In the genomic region with DNA sequence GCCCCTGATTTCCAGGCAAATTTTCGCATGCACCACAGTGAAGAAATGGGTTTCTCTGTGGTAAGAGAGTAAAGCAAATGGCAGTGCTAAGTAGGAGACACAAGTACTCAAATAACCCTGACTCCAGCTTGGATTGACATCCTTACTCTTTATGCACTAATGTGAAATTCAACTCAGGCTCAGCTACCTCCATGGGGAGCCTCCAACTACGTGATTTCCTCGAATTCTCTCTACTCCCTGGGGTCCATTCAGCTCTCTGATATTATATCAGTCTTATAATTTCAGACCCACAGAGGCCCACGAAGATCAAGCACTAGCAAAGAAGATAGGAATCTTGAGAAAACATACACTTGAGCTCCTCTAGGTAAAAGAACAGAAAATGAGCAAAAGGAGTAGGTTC, we compare ENCODE assay signal across 8 cellular contexts.
"Had no signal": no experiment of that assay in that cellular context is flagged by ENCODE, and none has a peak within 500 bp of the region (broad histone marks: within the 10 kb centered on the region; RNA-seq: fewer than 3 reads in every experiment).

No MANE protein-coding gene starts in this region.

- H3K4me3 ChIP-seq: HAP-1, K562 had no signal

- H3K9me3 ChIP-seq: HAP-1 had no signal

- H3K4me1 ChIP-seq: HAP-1 had no signal

- H3K27ac ChIP-seq: HL-60 had no signal

- ATAC-seq: HCT116, K562 had no signal

- H3K36me3 ChIP-seq: HAP-1 had no signal

- DNase-seq: GOT3, IMR-90, KG1 had no signal

- FAIRE-seq: HTR-8/SVneo, K562 had no signal
